In genomic region chrX:37958493-37959211, GRCh38 we compare ENCODE assay signal across 15 cellular contexts. TPM values are rescaled to one million over a fixed set of nuclear protein-coding genes. Genes with fewer than 3 reads are reported as not detected.
A peak's percentile ranks its signal among the peaks of the same experiment; 100 is the strongest.
DNase-seq lines count a peak whose midpoint lies in the region; ATAC-seq and TF ChIP-seq lines count a peak whose summit lies in the region.
"Had no signal": no experiment of that assay in that cellular context is flagged by ENCODE, and none has a peak within 500 bp of the region (broad histone marks: within the 10 kb centered on the region; RNA-seq: fewer than 3 reads in every experiment).

No MANE protein-coding gene starts in this region.

- TF ChIP-seq CTCF in astrocyte of the spinal cord (IDR thresholded peaks at IDR 0.05; ENCODE audit: low read depth, low read length) = no peak

- H3K27me3 ChIP-seq in MG63 = no peaks in the 10 kb centered on the region

- in situ Hi-C loops in astrocyte of the spinal cord (cut with HindIII; ENCODE audit: low sequenced_read_pairs) = no loop called here

- intact Hi-C loops in cardiac septum (cut with DNase I) = no loop called here

- no peak for ATAC-seq in GM21737 (IDR thresholded peaks at IDR 0.05; ENCODE audit: unreplicated experiment)
- ATAC-seq: heart left ventricle had no signal

- DNase-seq in NCI-H82 (lab: John Stamatoyannopoulos, UW) (peak; percentile 48), NCI-H82 treated with DMSO at 0.1 percent for 48 hours (lab: John Stamatoyannopoulos, UW; ENCODE audit: unreplicated experiment) (no peak), astrocyte of the spinal cord (ENCODE audit: low read depth, low spot score) (peak; percentile 56), kidney tubule cell (ENCODE audit: low spot score) (peak; percentile 39), smooth muscle cell of the brain vasculature (ENCODE audit: low read depth, low spot score) (peak; percentile 52), MG63 (no peak), cardiac septum (ENCODE audit: low spot score) (no peak)
- DNase-seq: activated CD8-positive, alpha-beta memory T cell treated with anti-CD3 and anti-CD28 coated beads, Interleukin-2, amount 50 U/mL, for 4 hours; cerebellar nuclear complex; COR-L47; heart left ventricle; NCI-H2171 had no signal

- no peaks in the 10 kb centered on the region for H3K9me3 ChIP-seq in MG63
- H3K9me3 ChIP-seq: prostate gland had no signal

- H3K36me3 ChIP-seq in MG63 = no peaks in the 10 kb centered on the region
- H3K36me3 ChIP-seq: heart left ventricle, prostate gland had no signal

- H3K4me3 ChIP-seq in astrocyte of the spinal cord (ENCODE audit: low read depth, low read length) = no peak overlapping the region
- H3K4me3 ChIP-seq in MG63 = no peak overlapping the region
- H3K4me3 ChIP-seq: heart left ventricle, prostate gland had no signal

RNA-seq across cellular contexts. Expression of gene SYTL5, which starts 47.7 kb away (rescaled TPM):
- total RNA-seq in MG63 (2014; rRNA removed; shearing (Covaris generic); ENCODE audit: low replicate concordance) = not detected in 2 replicates
- total RNA-seq in cardiac septum = 4.5 TPM
- total RNA-seq: T-helper 2 cell treated with Interferon-gamma antibody and Interleukin-4, amounts not matched to agents 100 ng/mL and 5 ng/mL, for 36 hours had no signal

Comparison
In these comparisons a context has a peak if more than half of its experiments do, and no peak if none do; other contexts are left out.
1. DNase-seq: peak in NCI-H82 (single experiment), astrocyte of the spinal cord (single experiment), kidney tubule cell (single experiment) and smooth muscle cell of the brain vasculature (single experiment); none in NCI-H82 treated with DMSO at 0.1 percent for 48 hours (single experiment), MG63 (single experiment) and cardiac septum (single experiment).